ENCODE assay signal across 1 cellular context in genomic region chr22:20302438-20303228, GRCh38.
TF ChIP-seq lines count a peak whose summit lies in the region.

No MANE protein-coding gene starts in this region.

TF ChIP-seq in K562, 482 proteins besides CTCF, POLR2A, EP300 and RAD21 (continued from another document and continues in another):
- TF ChIP-seq ZBTB26 (CRISPR knock-in tag; IDR thresholded peaks at IDR 0.05) = 0 out of 2 replicates have a peak, but pooled peaks have one; percentile 15
- no peak for TF ChIP-seq XRCC5 (IDR thresholded peaks at IDR 0.05; ENCODE audit: low read depth, low read length)
- TF ChIP-seq ZNF384 (IDR thresholded peaks at IDR 0.05; ENCODE audit: low read depth, low read length) = no peak
- TF ChIP-seq FOXP1 (CRISPR knock-in tag; IDR thresholded peaks at IDR 0.05) = peak; percentile 47; the same call in 1 of the 2 replicates
- TF ChIP-seq CC2D1A (IDR thresholded peaks at IDR 0.05) = no peak
- TF ChIP-seq HMGN3 (IDR thresholded peaks at IDR 0.05; ENCODE audit: borderline replicate concordance, extremely low read depth, insufficient read length, low read depth, low read length) = peak; percentile 22
- TF ChIP-seq MITF (IDR thresholded peaks at IDR 0.05) = no peak
- 0 out of 2 replicates have a peak, but pooled peaks have one; percentile 43 for TF ChIP-seq ZNF133 (CRISPR knock-in tag; IDR thresholded peaks at IDR 0.05)
- no peak for TF ChIP-seq YBX1 (IDR thresholded peaks at IDR 0.05)
- no peak for TF ChIP-seq CBFB (CRISPR knock-in tag; IDR thresholded peaks at IDR 0.05)
- peak in 1 of 2 experiments; percentile 19; a peak in 1 of 4 replicates for TF ChIP-seq UBTF (IDR thresholded peaks at IDR 0.05; ENCODE audit: borderline replicate concordance in 1 of 2, low read depth in 2 of 2, low read length in 2 of 2)
- TF ChIP-seq TRIM28 (IDR thresholded peaks at IDR 0.05) = no peak
- no peak for TF ChIP-seq PHB2 (IDR thresholded peaks at IDR 0.05; ENCODE audit: low read depth)
- no peak for TF ChIP-seq CBFA2T3 (IDR thresholded peaks at IDR 0.05)
- no peak for TF ChIP-seq SNRNP70 (optimal IDR thresholded peaks at IDR 0.05; ENCODE audit: low read depth, low read length)
- no peak for TF ChIP-seq NFE2L1 (tag; IDR thresholded peaks at IDR 0.05; ENCODE audit: borderline replicate concordance, low read depth)
- no peak for TF ChIP-seq CHD7 (IDR thresholded peaks at IDR 0.05; ENCODE audit: low read depth, low read length)
- TF ChIP-seq CREM (IDR thresholded peaks at IDR 0.05; ENCODE audit: low read depth) = no peak
- TF ChIP-seq CHD2 (IDR thresholded peaks at IDR 0.05; ENCODE audit: low read depth, low read length) = no peak
- peak; percentile 72; the same call in 1 of the 2 replicates for TF ChIP-seq E2F3 (CRISPR knock-in tag; IDR thresholded peaks at IDR 0.05)
- 0 out of 2 replicates have a peak, but pooled peaks have one; percentile 18 for TF ChIP-seq ZNF586 (CRISPR knock-in tag; conservative IDR thresholded peaks at IDR 0.05)
- TF ChIP-seq CHAMP1 (IDR thresholded peaks at IDR 0.05) = no peak
- TF ChIP-seq ZBTB2 (IDR thresholded peaks at IDR 0.05) = no peak
- TF ChIP-seq SPI1 (IDR thresholded peaks at IDR 0.05; ENCODE audit: borderline replicate concordance, low read depth, low read length) = no peak
- TF ChIP-seq ELK1 (CRISPR knock-in tag; IDR thresholded peaks at IDR 0.05) = 0 out of 2 replicates have a peak, but pooled peaks have one; percentile 14
- TF ChIP-seq POLR3G (IDR thresholded peaks at IDR 0.05; ENCODE audit: extremely low read depth, insufficient read length, insufficient replicate concordance) = no peak
- 0 out of 2 replicates have a peak, but pooled peaks have one; percentile 6 for TF ChIP-seq ZC3H4 (CRISPR knock-in tag; IDR thresholded peaks at IDR 0.05; ENCODE audit: borderline replicate concordance)
- TF ChIP-seq BRF1 (IDR thresholded peaks at IDR 0.05; ENCODE audit: borderline replicate concordance, extremely low read depth, insufficient read length) = no peak
- TF ChIP-seq ZNF75A (CRISPR knock-in tag; IDR thresholded peaks at IDR 0.05) = no peak
- peak; percentile 42; the same call in 1 of the 2 replicates for TF ChIP-seq ZNF277 (CRISPR knock-in tag; IDR thresholded peaks at IDR 0.05; ENCODE audit: borderline replicate concordance)
- TF ChIP-seq ZNF282 (CRISPR knock-in tag; IDR thresholded peaks at IDR 0.05) = 0 out of 2 replicates have a peak, but pooled peaks have one; percentile 8
- TF ChIP-seq E2F4 (CRISPR knock-in tag; IDR thresholded peaks at IDR 0.05; ENCODE audit: low read depth) = 0 out of 2 replicates have a peak, but pooled peaks have one; percentile 54
